8 cellular contexts compared by ENCODE assay signal in the genomic region with DNA sequence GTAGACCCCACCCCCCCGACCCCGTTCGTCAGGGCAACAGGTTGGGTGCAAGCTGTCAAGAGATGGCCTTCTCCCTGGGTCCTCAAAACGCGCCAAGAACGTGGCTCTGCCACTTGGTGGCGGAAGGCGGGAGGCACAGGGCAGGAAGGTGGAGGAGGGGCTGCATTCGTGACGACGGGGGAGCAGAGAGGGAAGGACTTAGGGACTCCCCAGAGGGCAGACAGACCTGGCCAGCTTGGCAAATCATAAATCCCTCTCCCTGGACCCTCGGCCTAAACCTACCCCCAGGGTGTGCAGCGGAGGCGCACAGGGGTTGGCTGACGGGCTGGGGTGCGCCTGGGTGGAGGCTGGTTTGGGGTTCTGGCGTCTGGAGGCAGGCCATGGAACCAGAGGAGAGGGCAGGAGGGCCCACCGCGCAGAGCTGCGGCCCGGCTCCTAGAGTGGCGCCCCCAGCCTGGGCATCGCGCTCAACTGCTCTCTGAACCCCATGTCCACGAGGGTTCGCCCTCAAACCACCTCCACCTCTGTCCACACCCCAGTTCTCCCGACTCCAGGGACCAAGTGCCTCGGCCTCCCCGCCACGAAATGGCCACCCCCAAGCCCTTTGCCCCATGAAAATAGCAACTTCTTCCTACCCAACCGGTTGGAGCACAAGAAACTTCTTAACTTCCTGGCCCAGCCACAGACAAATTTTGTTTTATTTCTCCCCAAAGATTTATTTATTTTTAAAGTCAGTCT. TPM values are rescaled to one million over a fixed set of nuclear protein-coding genes. Genes with fewer than 3 reads are reported as not detected.
A peak's percentile ranks its signal among the peaks of the same experiment; 100 is the strongest.
DNase-seq lines count a peak whose midpoint lies in the region; ATAC-seq and TF ChIP-seq lines count a peak whose summit lies in the region.

No MANE protein-coding gene starts in this region.

- no peaks in the 10 kb centered on the region for H3K9me3 ChIP-seq in CD4-positive, CD25-positive, alpha-beta regulatory T cell (ENCODE audit: control insufficient read depth in 2 of 2, low read length in 2 of 2)
- H3K9me3 ChIP-seq in MG63 = no peaks in the 10 kb centered on the region

- peaks cover 65% of the 10 kb centered on the region for H3K27me3 ChIP-seq in CD4-positive, CD25-positive, alpha-beta regulatory T cell (ENCODE audit: control insufficient read depth, insufficient read depth, low read length)
- peaks cover 100% of the 10 kb centered on the region for H3K27me3 ChIP-seq in GM23338 (ENCODE audit: insufficient read depth)
- H3K27me3 ChIP-seq in MG63 = peaks cover 62% of the 10 kb centered on the region

- peak overlapping the region; percentile 87 for H3K4me2 ChIP-seq in GM23338

- H3K9me2 ChIP-seq in GM23338 (ENCODE audit: insufficient read depth) = no peaks in the 10 kb centered on the region

- no peaks in the 10 kb centered on the region for H3K36me3 Mint-ChIP-seq in CD4-positive, CD25-positive, alpha-beta regulatory T cell
- no peaks in the 10 kb centered on the region; the same call in 2 of the 3 replicates for H3K36me3 Mint-ChIP-seq in GM23338 (ENCODE audit: low read depth)
- H3K36me3 Mint-ChIP-seq in activated naive CD8-positive, alpha-beta T cell = no peaks in the 10 kb centered on the region

- H3K36me3 ChIP-seq in CD4-positive, CD25-positive, alpha-beta regulatory T cell (ENCODE audit: control insufficient read depth, insufficient read depth, low read length) = no peaks in the 10 kb centered on the region
- H3K36me3 ChIP-seq in GM23338 (ENCODE audit: insufficient read depth) = no peaks in the 10 kb centered on the region
- H3K36me3 ChIP-seq in MG63 = no peaks in the 10 kb centered on the region

- H3K27ac ChIP-seq in CD4-positive, CD25-positive, alpha-beta regulatory T cell (ENCODE audit: insufficient read depth, low read length, poor library complexity, severe bottlenecking) = no peak overlapping the region
- H3K27ac ChIP-seq in GM23338 (ENCODE audit: low read depth) = no peak overlapping the region

- peaks cover 0 to 11% (median 4%) of the 10 kb centered on the region in 7 donors for H3K9me3 Mint-ChIP-seq in CD4-positive, CD25-positive, alpha-beta regulatory T cell
- 0 out of 3 replicates have a peak, but pooled peaks cover 3% of the 10 kb centered on the region for H3K9me3 Mint-ChIP-seq in GM23338
- H3K9me3 Mint-ChIP-seq in activated naive CD8-positive, alpha-beta T cell (ENCODE audit: low read depth) = peaks cover 1% of the 10 kb centered on the region

- H3K27me3 Mint-ChIP-seq in CD4-positive, CD25-positive, alpha-beta regulatory T cell = peaks cover 100% of the 10 kb centered on the region
- peaks cover 100% of the 10 kb centered on the region for H3K27me3 Mint-ChIP-seq in GM23338 (ENCODE audit: insufficient read depth, low read depth, poor library complexity)
- peaks cover 74% of the 10 kb centered on the region for H3K27me3 Mint-ChIP-seq in activated naive CD8-positive, alpha-beta T cell

- H4K20me1 ChIP-seq in GM23338 (replicated peaks; ENCODE audit: insufficient read depth) = peaks cover 30% of the 10 kb centered on the region

- peak overlapping the region; percentile 63 for H2AFZ ChIP-seq in GM23338

- TF ChIP-seq CTCF in GM23338 (conservative IDR thresholded peaks at IDR 0.05; ENCODE audit: low read depth in 2 of 2) (peak; percentile 27 to 54), foreskin fibroblast (IDR thresholded peaks at IDR 0.05; ENCODE audit: low read depth, low read length) (no peak)

- H3K27ac Mint-ChIP-seq in CD4-positive, CD25-positive, alpha-beta regulatory T cell = no peak overlapping the region
- H3K27ac Mint-ChIP-seq in GM23338 = no peak overlapping the region
- no peak overlapping the region for H3K27ac Mint-ChIP-seq in activated naive CD8-positive, alpha-beta T cell

- no peak overlapping the region for H3K4me3 ChIP-seq in CD4-positive, CD25-positive, alpha-beta regulatory T cell (ENCODE audit: low read depth, low read length)
- H3K4me3 ChIP-seq in GM23338 = peak overlapping the region; percentile 56
- H3K4me3 ChIP-seq in MG63 = no peak overlapping the region
- H3K4me3 ChIP-seq in foreskin fibroblast (ENCODE audit: low read depth in 1 of 2, low read length in 2 of 2) = no peak overlapping the region

- DNase-seq in CD4-positive, CD25-positive, alpha-beta regulatory T cell = peak in 2 of 3 donors; percentile 48 to 57
- DNase-seq in GM23338 (ENCODE audit: low spot score) (peak; percentile 89), mesenteric fat pad (ENCODE audit: low spot score) (peak; percentile 85), MG63 (no peak), foreskin fibroblast (no peak), HCEC 1CT (no peak), SW480 (ENCODE audit: low spot score) (no peak)

- peaks cover 38% of the 10 kb centered on the region for H3F3A ChIP-seq in GM23338 (replicated peaks; ENCODE audit: low read depth)

- H3K4me3 Mint-ChIP-seq in CD4-positive, CD25-positive, alpha-beta regulatory T cell = peak overlapping the region; percentile 18 to 79 (median 62)
- peak overlapping the region; percentile 72 for H3K4me3 Mint-ChIP-seq in GM23338
- H3K4me3 Mint-ChIP-seq in activated naive CD8-positive, alpha-beta T cell = peak overlapping the region; percentile 56

- peaks cover 64% of the 10 kb centered on the region for H3K4me1 ChIP-seq in CD4-positive, CD25-positive, alpha-beta regulatory T cell (ENCODE audit: control insufficient read depth, insufficient read depth, low read length, poor library complexity, severe bottlenecking)
- peaks cover 87% of the 10 kb centered on the region for H3K4me1 ChIP-seq in GM23338 (ENCODE audit: insufficient read depth)

- peaks cover 23 to 73% (median 55%) of the 10 kb centered on the region in 4 donors for H3K4me1 Mint-ChIP-seq in CD4-positive, CD25-positive, alpha-beta regulatory T cell
- peaks cover 77% of the 10 kb centered on the region for H3K4me1 Mint-ChIP-seq in GM23338
- peaks cover 63% of the 10 kb centered on the region for H3K4me1 Mint-ChIP-seq in activated naive CD8-positive, alpha-beta T cell (ENCODE audit: low read depth)

- ATAC-seq in CD4-positive, CD25-positive, alpha-beta regulatory T cell (ENCODE audit: low read depth in 2 of 2) = peak in 1 of 2 donors; percentile 37
- ATAC-seq in GM23338 = peak; percentile 39

- no peaks in the 10 kb centered on the region for H3K79me2 ChIP-seq in GM23338 (replicated peaks; ENCODE audit: insufficient read depth)

TF ChIP-seq in GM23338, 12 proteins besides CTCF, POLR2A, EP300 and RAD21 (continues in another document):
- TF ChIP-seq, protein P1, sequence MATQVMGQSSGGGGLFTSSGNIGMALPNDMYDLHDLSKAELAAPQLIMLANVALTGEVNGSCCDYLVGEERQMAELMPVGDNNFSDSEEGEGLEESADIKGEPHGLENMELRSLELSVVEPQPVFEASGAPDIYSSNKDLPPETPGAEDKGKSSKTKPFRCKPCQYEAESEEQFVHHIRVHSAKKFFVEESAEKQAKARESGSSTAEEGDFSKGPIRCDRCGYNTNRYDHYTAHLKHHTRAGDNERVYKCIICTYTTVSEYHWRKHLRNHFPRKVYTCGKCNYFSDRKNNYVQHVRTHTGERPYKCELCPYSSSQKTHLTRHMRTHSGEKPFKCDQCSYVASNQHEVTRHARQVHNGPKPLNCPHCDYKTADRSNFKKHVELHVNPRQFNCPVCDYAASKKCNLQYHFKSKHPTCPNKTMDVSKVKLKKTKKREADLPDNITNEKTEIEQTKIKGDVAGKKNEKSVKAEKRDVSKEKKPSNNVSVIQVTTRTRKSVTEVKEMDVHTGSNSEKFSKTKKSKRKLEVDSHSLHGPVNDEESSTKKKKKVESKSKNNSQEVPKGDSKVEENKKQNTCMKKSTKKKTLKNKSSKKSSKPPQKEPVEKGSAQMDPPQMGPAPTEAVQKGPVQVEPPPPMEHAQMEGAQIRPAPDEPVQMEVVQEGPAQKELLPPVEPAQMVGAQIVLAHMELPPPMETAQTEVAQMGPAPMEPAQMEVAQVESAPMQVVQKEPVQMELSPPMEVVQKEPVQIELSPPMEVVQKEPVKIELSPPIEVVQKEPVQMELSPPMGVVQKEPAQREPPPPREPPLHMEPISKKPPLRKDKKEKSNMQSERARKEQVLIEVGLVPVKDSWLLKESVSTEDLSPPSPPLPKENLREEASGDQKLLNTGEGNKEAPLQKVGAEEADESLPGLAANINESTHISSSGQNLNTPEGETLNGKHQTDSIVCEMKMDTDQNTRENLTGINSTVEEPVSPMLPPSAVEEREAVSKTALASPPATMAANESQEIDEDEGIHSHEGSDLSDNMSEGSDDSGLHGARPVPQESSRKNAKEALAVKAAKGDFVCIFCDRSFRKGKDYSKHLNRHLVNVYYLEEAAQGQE (IDR thresholded peaks at IDR 0.05; ENCODE audit: unreplicated experiment) = no peak
- TF ChIP-seq EZH2phosphoT487 (IDR thresholded peaks at IDR 0.05; ENCODE audit: unreplicated experiment) (no peak), JUNB (IDR thresholded peaks at IDR 0.05; ENCODE audit: unreplicated experiment) (no peak), POLR2AphosphoS5 (IDR thresholded peaks at IDR 0.05; ENCODE audit: low read depth) (no peak), ZNF114 (CRISPR knock-in tag; IDR thresholded peaks at IDR 0.05) (no peak), CREB1 (CRISPR knock-in tag; IDR thresholded peaks at IDR 0.05; ENCODE audit: low read depth) (peak; percentile 55; the same call in 1 of the 2 replicates), NANOG (IDR thresholded peaks at IDR 0.05; ENCODE audit: borderline replicate concordance) (no peak), ZNF331 (CRISPR knock-in tag; IDR thresholded peaks at IDR 0.05; ENCODE audit: low read depth) (no peak)
- TF ChIP-seq, protein P2, sequence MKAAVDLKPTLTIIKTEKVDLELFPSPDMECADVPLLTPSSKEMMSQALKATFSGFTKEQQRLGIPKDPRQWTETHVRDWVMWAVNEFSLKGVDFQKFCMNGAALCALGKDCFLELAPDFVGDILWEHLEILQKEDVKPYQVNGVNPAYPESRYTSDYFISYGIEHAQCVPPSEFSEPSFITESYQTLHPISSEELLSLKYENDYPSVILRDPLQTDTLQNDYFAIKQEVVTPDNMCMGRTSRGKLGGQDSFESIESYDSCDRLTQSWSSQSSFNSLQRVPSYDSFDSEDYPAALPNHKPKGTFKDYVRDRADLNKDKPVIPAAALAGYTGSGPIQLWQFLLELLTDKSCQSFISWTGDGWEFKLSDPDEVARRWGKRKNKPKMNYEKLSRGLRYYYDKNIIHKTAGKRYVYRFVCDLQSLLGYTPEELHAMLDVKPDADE (IDR thresholded peaks at IDR 0.05) = 0 out of 2 replicates have a peak, but pooled peaks have one; percentile 36

RNA-seq across cellular contexts. Expression of a gene that starts 10.8 kb away (rescaled TPM):
- 182 TPM for total RNA-seq in CD4-positive, CD25-positive, alpha-beta regulatory T cell
- polyA plus RNA-seq in CD4-positive, CD25-positive, alpha-beta regulatory T cell = 10 to 100 TPM; 32.9 to 49.7 (median 42.5) TPM
- not detected in 2 replicates for total RNA-seq in GM23338 (2014; rRNA removed; shearing (Covaris generic))
- 0.23 and 0.33 TPM in 2 replicates for polyA plus RNA-seq in GM23338 (2016; fragmentation: Nextera tagmentation; extraction: Ambion mirVana)
- 5.5 TPM for total RNA-seq in mesenteric fat pad
- not detected in 2 replicates for total RNA-seq in MG63 (2014; rRNA removed; shearing (Covaris generic); ENCODE audit: low replicate concordance)

Comparison
In these comparisons a context has a peak if more than half of its experiments do, and no peak if none do; other contexts are left out.
1. DNase-seq: peak in CD4-positive, CD25-positive, alpha-beta regulatory T cell (2 of 3), GM23338 (single experiment) and mesenteric fat pad (single experiment); none in MG63 (single experiment), foreskin fibroblast (0 of 2), HCEC 1CT (single experiment) and SW480 (single experiment).
2. RNA of a gene that starts 10.8 kb away (total RNA-seq): 182 TPM in CD4-positive, CD25-positive, alpha-beta regulatory T cell (single experiment); 5.5 TPM in mesenteric fat pad (single experiment), not detected in GM23338 and not detected in MG63; every median in the first group is over 10 times any median in the second.
3. Peak in every context shown above with its lines, with median percentiles within 50 percentile points of each other: H3K4me3 Mint-ChIP-seq.